8 cellular contexts compared by ENCODE assay signal in the genomic region with DNA sequence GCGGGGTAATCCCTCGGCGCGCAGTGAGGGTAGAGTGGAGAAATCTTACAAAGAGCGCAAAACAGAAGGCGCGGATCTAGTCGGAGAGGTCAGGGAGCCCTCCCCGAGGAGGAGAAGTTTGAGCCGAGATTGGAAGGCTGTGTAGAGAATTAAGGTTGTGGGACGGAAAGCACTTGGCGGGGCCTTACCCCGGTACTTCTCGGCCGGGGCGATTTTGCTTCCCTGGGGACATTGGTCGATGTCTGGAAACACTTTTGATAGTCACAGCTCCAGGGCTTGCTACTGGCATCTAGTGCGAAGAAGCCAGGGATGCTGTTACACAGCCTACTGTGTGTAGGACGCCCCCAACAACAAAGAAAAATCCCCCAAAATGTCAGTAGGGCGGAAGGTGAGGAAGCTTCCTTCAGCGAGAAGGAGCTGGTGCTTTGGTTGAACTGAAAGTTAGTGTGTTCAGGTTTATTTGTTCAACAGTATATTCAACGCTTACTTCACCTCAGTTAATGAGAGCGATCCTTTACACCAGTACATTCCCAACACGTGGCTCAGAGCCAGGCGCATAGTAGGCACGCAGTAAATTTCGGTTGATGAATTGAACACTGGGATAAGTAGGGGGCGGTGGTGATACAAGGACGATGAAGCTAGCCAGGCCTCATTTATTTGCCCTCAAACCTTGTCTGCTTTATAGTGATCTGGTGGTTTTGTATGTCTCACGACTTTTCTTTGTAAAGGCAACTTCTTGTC. TPM values are rescaled to one million over a fixed set of nuclear protein-coding genes. Genes with fewer than 3 reads are reported as not detected.
A peak's percentile ranks its signal among the peaks of the same experiment; 100 is the strongest.
DNase-seq lines count a peak whose midpoint lies in the region; ATAC-seq and TF ChIP-seq lines count a peak whose summit lies in the region.

No MANE protein-coding gene starts in this region.

- H3K9me3 ChIP-seq in left ventricle myocardium inferior (replicated peaks) (no peaks in the 10 kb centered on the region), psoas muscle (no peaks in the 10 kb centered on the region)

- H3K4me1 ChIP-seq in left ventricle myocardium inferior (peaks cover 46% of the 10 kb centered on the region), psoas muscle (peaks cover 20% of the 10 kb centered on the region)

- H3K4me3 Mint-ChIP-seq in activated T-helper 1 cell treated with anti-CD3 and anti-CD28 coated beads, Interleukin-12 subunit alpha, Interleukin-12 subunit beta, Interleukin-2, Interleukin-4 antibody, amounts not matched to agents 30 ng/mL and 10 ng/mL and 1 ng/mL, durations not matched to agents 14 hours and 24 hours and 36 hours: peak overlapping the region; percentile 100

- ATAC-seq in psoas muscle (peak in 1 of 4 donors; percentile 1), GM19455 (IDR thresholded peaks at IDR 0.05; ENCODE audit: unreplicated experiment) (no peak)

- H3K4me1 Mint-ChIP-seq in activated T-helper 1 cell treated with anti-CD3 and anti-CD28 coated beads, Interleukin-12 subunit alpha, Interleukin-12 subunit beta, Interleukin-2, Interleukin-4 antibody, amounts not matched to agents 30 ng/mL and 10 ng/mL and 1 ng/mL, durations not matched to agents 14 hours and 24 hours and 36 hours (ENCODE audit: low read depth): peaks cover 43% of the 10 kb centered on the region

- H3K27ac Mint-ChIP-seq in activated T-helper 1 cell treated with anti-CD3 and anti-CD28 coated beads, Interleukin-12 subunit alpha, Interleukin-12 subunit beta, Interleukin-2, Interleukin-4 antibody, amounts not matched to agents 30 ng/mL and 10 ng/mL and 1 ng/mL, durations not matched to agents 14 hours and 24 hours and 36 hours: peak overlapping the region; percentile 96

- in situ Hi-C loops in ACHN (cut with HindIII; ENCODE audit: low pct_ligation_motif_present, low pct_unique_long_range_greater_than_20kb, low sequenced_read_pairs): no loop called here

- H3K27ac ChIP-seq in left ventricle myocardium inferior (replicated peaks) (peak overlapping the region; percentile 93), psoas muscle (peak overlapping the region; percentile 89)

- intact Hi-C loops in activated T-helper 1 cell treated with anti-CD3 and anti-CD28 coated beads, Interleukin-12 subunit alpha, Interleukin-12 subunit beta, Interleukin-2, Interleukin-4 antibody, amounts not matched to agents 30 ng/mL and 10 ng/mL and 1 ng/mL, durations not matched to agents 14 hours and 24 hours and 36 hours (cut with micrococcal nuclease): loop anchor here (1.0 to 5.0 kb wide), 13 partner anchors 10 to 757 kb away; a partner anchor contains a TSS
- intact Hi-C loops in left ventricle myocardium inferior (cut with micrococcal nuclease) (no loop called here), psoas muscle (cut with DNase I) (loop anchor here (5.0 to 10.0 kb wide), 3 partner anchors 37 to 120 kb away; a partner anchor contains a TSS)

- DNase-seq in ACHN: peak; percentile 20
- peak; percentile 19 for DNase-seq in Jurkat, Clone E6-1 (ENCODE audit: low read depth, low spot score)
- DNase-seq in activated T-helper 1 cell treated with anti-CD3 and anti-CD28 coated beads, Interleukin-12 subunit alpha, Interleukin-12 subunit beta, Interleukin-2, Interleukin-4 antibody, amounts not matched to agents 30 ng/mL and 10 ng/mL and 1 ng/mL, durations not matched to agents 14 hours and 24 hours and 36 hours (ENCODE audit: low spot score): no peak
- DNase-seq in left ventricle myocardium inferior: no peak
- peak in 1 of 2 donors; percentile 16 for DNase-seq in psoas muscle
- no peak for DNase-seq in hepatic stellate cell (ENCODE audit: low spot score)

- H3K4me3 ChIP-seq in GM08714 (ENCODE audit: low read length) (peak overlapping the region; percentile 86), left ventricle myocardium inferior (peak overlapping the region; percentile 87), psoas muscle (peak overlapping the region; percentile 74)
- peak overlapping the region; percentile 99 for H3K4me3 ChIP-seq in Jurkat, Clone E6-1 (ENCODE audit: low read length)

- H3K36me3 ChIP-seq in left ventricle myocardium inferior (no peaks in the 10 kb centered on the region), psoas muscle (ENCODE audit: insufficient read depth in 1 of 2, low read depth in 1 of 2) (peaks cover 0 to 1% of the 10 kb centered on the region in 2 donors)

- TF ChIP-seq CTCF in left ventricle myocardium inferior (IDR thresholded peaks at IDR 0.05; ENCODE audit: borderline replicate concordance) (no peak), psoas muscle (IDR thresholded peaks at IDR 0.05) (no peak)

- peaks cover 20% of the 10 kb centered on the region for H3K36me3 Mint-ChIP-seq in activated T-helper 1 cell treated with anti-CD3 and anti-CD28 coated beads, Interleukin-12 subunit alpha, Interleukin-12 subunit beta, Interleukin-2, Interleukin-4 antibody, amounts not matched to agents 30 ng/mL and 10 ng/mL and 1 ng/mL, durations not matched to agents 14 hours and 24 hours and 36 hours (ENCODE audit: low read depth)

- H3K27me3 Mint-ChIP-seq in activated T-helper 1 cell treated with anti-CD3 and anti-CD28 coated beads, Interleukin-12 subunit alpha, Interleukin-12 subunit beta, Interleukin-2, Interleukin-4 antibody, amounts not matched to agents 30 ng/mL and 10 ng/mL and 1 ng/mL, durations not matched to agents 14 hours and 24 hours and 36 hours (ENCODE audit: insufficient read depth): peaks cover 4% of the 10 kb centered on the region

- H3K27me3 ChIP-seq in left ventricle myocardium inferior (ENCODE audit: low read depth) (no peaks in the 10 kb centered on the region), psoas muscle (ENCODE audit: insufficient read depth in 3 of 3, low read length in 2 of 3) (no peaks in the 10 kb centered on the region)

- 2 to 3% (median 3%) methylated on average over 30 of the region's 30 CpGs for WGBS in psoas muscle, 3 donors

- no peaks in the 10 kb centered on the region for H3K9me3 Mint-ChIP-seq in activated T-helper 1 cell treated with anti-CD3 and anti-CD28 coated beads, Interleukin-12 subunit alpha, Interleukin-12 subunit beta, Interleukin-2, Interleukin-4 antibody, amounts not matched to agents 30 ng/mL and 10 ng/mL and 1 ng/mL, durations not matched to agents 14 hours and 24 hours and 36 hours

RNA-seq across cellular contexts. Expression of a gene that starts 0.8 kb away (rescaled TPM):
- 70.5 TPM for polyA plus RNA-seq in Jurkat, Clone E6-1 (2012; ENCODE audit: insufficient read depth, insufficient read length)
- 37.0 and 37.1 TPM in 2 replicates for total RNA-seq in activated T-helper 1 cell treated with anti-CD3 and anti-CD28 coated beads, Interleukin-12 subunit alpha, Interleukin-12 subunit beta, Interleukin-2, Interleukin-4 antibody, amounts not matched to agents 30 ng/mL and 10 ng/mL and 1 ng/mL, durations not matched to agents 14 hours and 24 hours and 36 hours
- 71.2 TPM for total RNA-seq in left ventricle myocardium inferior
- total RNA-seq in psoas muscle: 10 to 100 TPM; 16.0 to 52.5 (median 41.1) TPM
- polyA plus RNA-seq in psoas muscle: 10 to 100 TPM; 14.8 to 24.2 (median 18.0) TPM

RNA-seq across cellular contexts. Expression of a gene that starts 44.4 kb away (rescaled TPM):
- not detected for polyA plus RNA-seq in Jurkat, Clone E6-1 (2012; ENCODE audit: insufficient read depth, insufficient read length)
- total RNA-seq in activated T-helper 1 cell treated with anti-CD3 and anti-CD28 coated beads, Interleukin-12 subunit alpha, Interleukin-12 subunit beta, Interleukin-2, Interleukin-4 antibody, amounts not matched to agents 30 ng/mL and 10 ng/mL and 1 ng/mL, durations not matched to agents 14 hours and 24 hours and 36 hours: not detected in 2 replicates
- total RNA-seq in left ventricle myocardium inferior: not detected
- total RNA-seq in psoas muscle: under 1 TPM in 1 of 4 donors, not detected in 3; 0.24 TPM
- polyA plus RNA-seq in psoas muscle: under 1 TPM in 1 of 3 donors, not detected in 2; 0.01 TPM

RNA-seq across cellular contexts. Expression of a gene that starts 45.1 kb away (rescaled TPM):
- polyA plus RNA-seq in Jurkat, Clone E6-1 (2012; ENCODE audit: insufficient read depth, insufficient read length): 237 TPM
- 551 and 575 TPM in 2 replicates for total RNA-seq in activated T-helper 1 cell treated with anti-CD3 and anti-CD28 coated beads, Interleukin-12 subunit alpha, Interleukin-12 subunit beta, Interleukin-2, Interleukin-4 antibody, amounts not matched to agents 30 ng/mL and 10 ng/mL and 1 ng/mL, durations not matched to agents 14 hours and 24 hours and 36 hours
- total RNA-seq in left ventricle myocardium inferior (32.1 TPM), psoas muscle (10 to 100 TPM; 21.4 to 30.6 (median 22.6) TPM)
- 10 to 100 TPM; 10.9 to 78.1 (median 18.2) TPM for polyA plus RNA-seq in psoas muscle

RNA-seq across cellular contexts. Expression of a gene that starts 57.5 kb away (rescaled TPM):
- 1.6 TPM for polyA plus RNA-seq in Jurkat, Clone E6-1 (2012; ENCODE audit: insufficient read depth, insufficient read length)
- 4.2 and 4.7 TPM in 2 replicates for total RNA-seq in activated T-helper 1 cell treated with anti-CD3 and anti-CD28 coated beads, Interleukin-12 subunit alpha, Interleukin-12 subunit beta, Interleukin-2, Interleukin-4 antibody, amounts not matched to agents 30 ng/mL and 10 ng/mL and 1 ng/mL, durations not matched to agents 14 hours and 24 hours and 36 hours
- total RNA-seq in left ventricle myocardium inferior (1.8 TPM), psoas muscle (10 to 100 TPM; 54.8 to 90.4 (median 73.0) TPM)
- 10 to 100 TPM; 11.0 to 45.3 (median 24.5) TPM for polyA plus RNA-seq in psoas muscle

Comparison
In these comparisons a context has a peak if more than half of its experiments do, and no peak if none do; other contexts are left out.
1. DNase-seq: peak in ACHN (single experiment) and Jurkat, Clone E6-1 (single experiment); none in activated T-helper 1 cell treated with anti-CD3 and anti-CD28 coated beads, Interleukin-12 subunit alpha, Interleukin-12 subunit beta, Interleukin-2, Interleukin-4 antibody, amounts not matched to agents 30 ng/mL and 10 ng/mL and 1 ng/mL, durations not matched to agents 14 hours and 24 hours and 36 hours (single experiment), left ventricle myocardium inferior (single experiment) and hepatic stellate cell (single experiment).
2. RNA of a gene that starts 45.1 kb away (total RNA-seq): 551 to 575 TPM in activated T-helper 1 cell treated with anti-CD3 and anti-CD28 coated beads, Interleukin-12 subunit alpha, Interleukin-12 subunit beta, Interleukin-2, Interleukin-4 antibody, amounts not matched to agents 30 ng/mL and 10 ng/mL and 1 ng/mL, durations not matched to agents 14 hours and 24 hours and 36 hours; 32.1 TPM in left ventricle myocardium inferior (single experiment) and 21.4 to 30.6 TPM in psoas muscle; every median in the first group is over 10 times any median in the second.
3. Peak in every context shown above with its lines, with median percentiles within 50 percentile points of each other: H3K4me3 ChIP-seq.